In genomic region chr6:24719125-24719931, GRCh38 we compare ENCODE assay signal across 8 cellular contexts. TPM values are rescaled to one million over a fixed set of nuclear protein-coding genes. Genes with fewer than 3 reads are reported as not detected.
DNase-seq lines count a peak whose midpoint lies in the region; ATAC-seq, FAIRE-seq and TF ChIP-seq lines count a peak whose summit lies in the region.

Gene C6orf62, minus strand, starts transcription at chr6:24719154. Its CDS starts 486 bp downstream, at chr6:24718668.

- intact Hi-C loops in transverse colon (cut with DNase I; ENCODE audit: low total_unique reads): no loop called here

- peak within 1 kb of the TSS; percentile 99 for H3K4me3 ChIP-seq in HAP-1
- H3K4me3 ChIP-seq in Peyer's patch: peak within 1 kb of the TSS; percentile 75 to 91 (median 85)
- peak within 1 kb of the TSS; percentile 74 to 100 (median 96) for H3K4me3 ChIP-seq in transverse colon

- TF ChIP-seq EP300 in transverse colon (IDR thresholded peaks at IDR 0.05; ENCODE audit: low read depth): no peak

- H3K4me1 ChIP-seq in HAP-1 (peaks cover 21% of the 10 kb centered on the region), Peyer's patch (peaks cover 0 to 29% (median 18%) of the 10 kb centered on the region in 4 donors), transverse colon (peaks cover 21 to 54% (median 42%) of the 10 kb centered on the region in 4 donors)

- in situ Hi-C loops in HAP-1 (cut with MboI; ENCODE audit: low sequenced_read_pairs): no loop called here
- in situ Hi-C loops in transverse colon (cut with MboI; ENCODE audit: low pct_ligation_motif_present in 1 of 4, low pct_unique_long_range_greater_than_20kb in 1 of 4, low sequenced_read_pairs in 3 of 4): loop anchor here in 1 of 4 donors (5.0 kb wide), 1 partner anchor 53 kb away; the partner anchor contains the start of gene GMNN

- WGBS in transverse colon (ENCODE audit: low coverage in 1 of 2), 2 donors: 0 to 1% methylated on average over 7 to 24 of the region's 24 CpGs

- H3K27me3 ChIP-seq in HAP-1 (ENCODE audit: low read depth) (no peaks in the 10 kb centered on the region), Peyer's patch (no peaks in the 10 kb centered on the region), transverse colon (no peaks in the 10 kb centered on the region)

- DNase-seq in CD1c-positive myeloid dendritic cell (ENCODE audit: extremely low spot score) (peak; percentile 88), HAP-1 (ENCODE audit: low spot score in 2 of 2) (peak in 1 of 2 experiments; percentile 46), Peyer's patch (peak; percentile 46 to 61 (median 59)), frontal cortex (ENCODE audit: low spot score in 2 of 2) (no peak), omental fat pad (ENCODE audit: low spot score) (no peak), transverse colon (peak; percentile 41)
- DNase-seq in activated T-helper 9 cell treated with anti-CD3 and anti-CD28 coated beads, Interleukin-2, amount 50 U/mL, for 16 hours (ENCODE audit: low read depth): peak; percentile 47

- H3K27ac ChIP-seq in Peyer's patch (peak within 1 kb of the TSS; percentile 96 to 100 (median 98)), transverse colon (peak within 1 kb of the TSS; percentile 98 to 100 (median 100))

- no peak for TF ChIP-seq POLR2A in Peyer's patch (IDR thresholded peaks at IDR 0.05)
- peak; percentile 8 for TF ChIP-seq POLR2A in transverse colon (IDR thresholded peaks at IDR 0.05)

- H3K36me3 ChIP-seq in HAP-1 (replicated peaks) (peaks cover 41% of the 10 kb centered on the region), Peyer's patch (peaks cover 0 to 21% (median 0%) of the 10 kb centered on the region in 3 donors), transverse colon (peaks cover 0 to 17% (median 8%) of the 10 kb centered on the region in 4 donors)

- H3K9me3 ChIP-seq in HAP-1 (no peaks in the 10 kb centered on the region), Peyer's patch (no peaks in the 10 kb centered on the region), transverse colon (no peaks in the 10 kb centered on the region)

- no peak for FAIRE-seq in frontal cortex (lab: Jason Lieb, UNC)

- no peak for ATAC-seq in omental fat pad (ENCODE audit: low FRiP score)
- no peak for ATAC-seq in HG03521 (IDR thresholded peaks at IDR 0.05; ENCODE audit: unreplicated experiment)

- TF ChIP-seq CTCF in Peyer's patch (IDR thresholded peaks at IDR 0.05) (no peak), omental fat pad (IDR thresholded peaks at IDR 0.05) (no peak), transverse colon (IDR thresholded peaks at IDR 0.05) (no peak)

RNA-seq across cellular contexts. Expression of gene C6orf62, which starts in this region (rescaled TPM):
- total RNA-seq in Peyer's patch (10 to 100 TPM; 48.7 to 74.8 (median 59.4) TPM), frontal cortex (79.5 TPM), omental fat pad (10 to 100 TPM; 54.4 to 81.3 (median 78.4) TPM), transverse colon (10 to 100 TPM; 29.9 to 64.3 (median 40.9) TPM)

Comparison
In these comparisons a context has a peak if more than half of its experiments do, and no peak if none do; other contexts are left out.
1. DNase-seq: peak in CD1c-positive myeloid dendritic cell (single experiment), Peyer's patch (3 of 3), activated T-helper 9 cell treated with anti-CD3 and anti-CD28 coated beads, Interleukin-2, amount 50 U/mL, for 16 hours (single experiment) and transverse colon (single experiment); none in frontal cortex (0 of 2) and omental fat pad (single experiment).
2. Peak in every context shown above with its lines, with median percentiles within 50 percentile points of each other: H3K4me3 ChIP-seq.